15 cellular contexts compared by ENCODE assay signal in genomic region chr6:57261896-57262295, GRCh38. TPM values are rescaled to one million over a fixed set of nuclear protein-coding genes. Genes with fewer than 3 reads are reported as not detected.
DNase-seq lines count a peak whose midpoint lies in the region; ATAC-seq, FAIRE-seq and TF ChIP-seq lines count a peak whose summit lies in the region.
"Had no signal": no experiment of that assay in that cellular context is flagged by ENCODE, and none has a peak within 500 bp of the region (broad histone marks: within the 10 kb centered on the region; RNA-seq: fewer than 3 reads in every experiment).

No MANE protein-coding gene starts in this region.

- TF ChIP-seq CTCF in Peyer's patch (IDR thresholded peaks at IDR 0.05) (no peak), esophagus squamous epithelium (IDR thresholded peaks at IDR 0.05) (no peak), thoracic aorta (IDR thresholded peaks at IDR 0.05) (no peak)

- no peaks in the 10 kb centered on the region for H3K9me3 ChIP-seq in Peyer's patch
- H3K9me3 ChIP-seq in esophagus squamous epithelium: no peaks in the 10 kb centered on the region
- H3K9me3 ChIP-seq in mucosa of rectum (ENCODE audit: control insufficient read depth in 2 of 2, low read length in 2 of 2): no peaks in the 10 kb centered on the region
- H3K9me3 ChIP-seq in thoracic aorta: no peaks in the 10 kb centered on the region
- H3K9me3 ChIP-seq: BE2C had no signal

- 55 to 63% methylated on average over 2 of the region's 2 CpGs for WGBS in esophagus squamous epithelium, 2 donors

- H3K4me1 ChIP-seq in Peyer's patch (no peaks in the 10 kb centered on the region), esophagus squamous epithelium (peaks cover 0 to 12% (median 7%) of the 10 kb centered on the region in 3 donors), mucosa of rectum (ENCODE audit: control insufficient read depth in 2 of 2, insufficient read depth in 2 of 2, low read length in 2 of 2) (no peaks in the 10 kb centered on the region), thoracic aorta (ENCODE audit: control insufficient read depth in 1 of 2, low read depth in 2 of 2) (peaks cover 32 to 83% of the 10 kb centered on the region in 2 donors)
- H3K4me1 ChIP-seq: neural progenitor cell had no signal

- no peak for FAIRE-seq in HTR-8/SVneo (lab: Jason Lieb, UNC)

- TF ChIP-seq POLR2A in Peyer's patch (IDR thresholded peaks at IDR 0.05) (no peak), esophagus squamous epithelium (IDR thresholded peaks at IDR 0.05) (no peak)

- DNase-seq in Peyer's patch (no peak), esophagus squamous epithelium (lab: John Stamatoyannopoulos, UW) (no peak), thoracic aorta (ENCODE audit: low spot score) (no peak), epidermal melanocyte (ENCODE audit: insufficient read length, low spot score) (no peak), HT-29 (ENCODE audit: low spot score) (no peak), HTR-8/SVneo (ENCODE audit: insufficient read length, low spot score) (no peak)
- DNase-seq: activated CD4-positive, alpha-beta T cell treated with anti-CD3 and anti-CD28 coated beads, Interleukin-2, amount 50 U/mL, for 1 hour; BE2C; effector memory CD4-positive, alpha-beta T cell; NCI-H2029 treated with DMSO at 0.1 percent for 48 hours; NCI-H82; T-helper 9 cell had no signal

- intact Hi-C loops in esophagus squamous epithelium (cut with DNase I): no loop called here

- H3K4me3 ChIP-seq in Peyer's patch (no peak overlapping the region), esophagus squamous epithelium (no peak overlapping the region), mucosa of rectum (ENCODE audit: low read length in 2 of 2) (no peak overlapping the region), thoracic aorta (no peak overlapping the region)
- H3K4me3 ChIP-seq: neural progenitor cell had no signal

- no peaks in the 10 kb centered on the region for H3K27me3 ChIP-seq in Peyer's patch
- H3K27me3 ChIP-seq in esophagus squamous epithelium: peaks cover 0 to 98% (median 0%) of the 10 kb centered on the region in 4 donors
- H3K27me3 ChIP-seq in mucosa of rectum (ENCODE audit: control insufficient read depth in 2 of 2, insufficient read depth in 2 of 2, low read length in 2 of 2): no peaks in the 10 kb centered on the region
- H3K27me3 ChIP-seq in thoracic aorta (replicated peaks; ENCODE audit: insufficient read depth): no peaks in the 10 kb centered on the region
- H3K27me3 ChIP-seq: BE2C, neural progenitor cell had no signal

- no peak overlapping the region for H3K9ac ChIP-seq in mucosa of rectum (ENCODE audit: low read depth in 1 of 2, low read length in 2 of 2)
- H3K9ac ChIP-seq: neural progenitor cell had no signal

- H3K36me3 ChIP-seq in Peyer's patch (no peaks in the 10 kb centered on the region), esophagus squamous epithelium (no peaks in the 10 kb centered on the region), mucosa of rectum (ENCODE audit: control insufficient read depth in 2 of 2, insufficient read depth in 2 of 2, low read length in 2 of 2) (no peaks in the 10 kb centered on the region), thoracic aorta (no peaks in the 10 kb centered on the region)
- H3K36me3 ChIP-seq: BE2C, neural progenitor cell had no signal

- H3K27ac ChIP-seq in Peyer's patch (peak overlapping the region in 3 of 4 donors; percentile 13 to 79 (median 48)), esophagus squamous epithelium (peak overlapping the region; percentile 37 to 87 (median 75)), mucosa of rectum (ENCODE audit: low read depth in 2 of 2, low read length in 2 of 2) (peak overlapping the region; percentile 64 to 73), thoracic aorta (peak overlapping the region; percentile 70 to 90)
- H3K27ac ChIP-seq: neural progenitor cell had no signal

- ATAC-seq in thoracic aorta (ENCODE audit: insufficient number of reproducible peaks, low FRiP score, low read depth): peak; percentile 60
- no peak for ATAC-seq in HG03521 (IDR thresholded peaks at IDR 0.05; ENCODE audit: unreplicated experiment)

RNA-seq across cellular contexts. Expression of gene RAB23, which starts 39.8 kb away (rescaled TPM):
- total RNA-seq in Peyer's patch (10 to 100 TPM in 1 of 4 donors, 1 to 10 TPM in 3; 3.0 to 18.2 (median 5.0) TPM), esophagus squamous epithelium (10 to 100 TPM in 1 of 4 donors, 1 to 10 TPM in 3; 1.5 to 17.2 (median 5.9) TPM), thoracic aorta (10 to 100 TPM; 43.7 to 44.7 TPM)
- total RNA-seq in HT-29 (2014; rRNA removed; shearing (Covaris generic)): 4.5 and 5.1 TPM in 2 replicates

RNA-seq across cellular contexts. Expression of gene PRIM2, which starts 55.5 kb away (rescaled TPM):
- total RNA-seq in Peyer's patch (10 to 100 TPM in 1 of 4 donors, 1 to 10 TPM in 3; 4.9 to 19.8 (median 7.0) TPM), esophagus squamous epithelium (10 to 100 TPM in 2 of 4 donors, 1 to 10 TPM in 2; 4.1 to 10.9 (median 9.8) TPM), thoracic aorta (10 to 100 TPM in 1 of 2 donors, 1 to 10 TPM in 1; 7.3 to 11.4 TPM)
- total RNA-seq in HT-29 (2014; rRNA removed; shearing (Covaris generic)): 14.0 and 14.3 TPM in 2 replicates
